In the genomic region with DNA sequence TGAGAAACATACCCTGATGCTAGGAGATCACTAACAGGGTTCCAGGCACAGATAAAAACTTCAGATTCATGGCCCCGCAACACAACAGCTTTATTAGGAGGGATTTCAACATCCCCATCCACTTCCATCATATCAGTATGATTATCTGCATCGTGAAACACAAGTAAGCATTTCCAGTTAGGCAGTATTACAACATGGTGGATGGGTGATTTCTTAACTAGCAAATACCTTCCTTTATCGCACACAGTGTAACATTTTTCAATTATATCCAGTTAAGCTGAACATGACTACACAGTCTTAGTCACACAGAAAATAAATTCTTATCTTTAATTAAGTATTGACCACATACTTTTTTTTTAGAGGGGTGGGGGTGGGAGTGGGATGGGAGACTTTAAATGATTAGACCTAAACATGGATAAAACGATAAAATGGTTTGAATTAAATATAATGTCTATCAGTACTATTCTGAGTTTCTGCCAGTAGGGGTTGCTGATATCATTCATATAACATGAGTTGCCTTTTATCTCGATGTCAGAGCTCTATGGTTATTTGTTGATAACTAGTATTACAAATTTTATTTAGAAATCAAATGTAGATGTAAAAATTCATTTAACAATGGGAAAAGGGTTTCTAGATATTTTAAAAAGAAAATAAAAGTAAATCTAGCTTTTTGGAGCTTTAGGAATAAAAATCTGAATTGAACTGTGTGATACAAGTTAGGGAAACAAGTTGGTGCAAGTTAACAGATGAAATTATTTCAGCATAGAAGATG, we compare ENCODE assay signal across 8 cellular contexts.
DNase-seq lines count a peak whose midpoint lies in the region; ATAC-seq and TF ChIP-seq lines count a peak whose summit lies in the region.

No MANE protein-coding gene starts in this region.

- intact Hi-C loops in thyroid gland (cut with DNase I), result loop anchor here (10.0 kb wide), 2 partner anchors 144 to 304 kb away; a partner anchor contains a TSS

- H3K27ac ChIP-seq in thyroid gland, result peak overlapping the region in 2 of 3 donors; percentile 13 to 28

- no peak overlapping the region for H3K4me3 ChIP-seq in thyroid gland (replicated peaks in 1 of 3)

- no peaks in the 10 kb centered on the region for H3K27me3 ChIP-seq in thyroid gland

- H3K9me3 ChIP-seq in thyroid gland, result no peaks in the 10 kb centered on the region

- DNase-seq in EL (peak; percentile 46), NCI-H2196 treated with DMSO at 0.1 percent for 48 hours (lab: John Stamatoyannopoulos, UW; ENCODE audit: unreplicated experiment) (peak; percentile 64), astrocyte of the hippocampus (ENCODE audit: low read depth, low spot score) (peak; percentile 55), iris pigment epithelial cell (ENCODE audit: low read depth) (peak; percentile 79), thyroid gland (no peak), KG1 (lab: John Stamatoyannopoulos, UW) (no peak), omental fat pad (ENCODE audit: low spot score) (no peak)

- TF ChIP-seq CTCF in thyroid gland (IDR thresholded peaks at IDR 0.05), result peak; percentile 24 to 83 (median 52)
- peak in 1 of 3 donors; percentile 33 for TF ChIP-seq CTCF in omental fat pad (IDR thresholded peaks at IDR 0.05)

- no peak for TF ChIP-seq POLR2A in thyroid gland (IDR thresholded peaks at IDR 0.05)

- 53 to 56% methylated on average over 5 of the region's 5 CpGs for WGBS in thyroid gland, 2 donors

- peaks cover 12 to 19% of the 10 kb centered on the region in 2 donors for H3K36me3 ChIP-seq in thyroid gland

- peaks cover 6 to 9% of the 10 kb centered on the region in 2 donors for H3K4me1 ChIP-seq in thyroid gland

- peak; percentile 57 for ATAC-seq in HG02610 (IDR thresholded peaks at IDR 0.05; ENCODE audit: unreplicated experiment)
- ATAC-seq in omental fat pad (ENCODE audit: low FRiP score), result no peak

Comparison
In these comparisons a context has a peak if more than half of its experiments do, and no peak if none do; other contexts are left out.
1. DNase-seq: peak in EL (single experiment), NCI-H2196 treated with DMSO at 0.1 percent for 48 hours (single experiment), astrocyte of the hippocampus (single experiment) and iris pigment epithelial cell (single experiment); none in thyroid gland (0 of 2), KG1 (single experiment) and omental fat pad (single experiment).